Comparison of ENCODE assay signal across 25 cellular contexts in the genomic region with DNA sequence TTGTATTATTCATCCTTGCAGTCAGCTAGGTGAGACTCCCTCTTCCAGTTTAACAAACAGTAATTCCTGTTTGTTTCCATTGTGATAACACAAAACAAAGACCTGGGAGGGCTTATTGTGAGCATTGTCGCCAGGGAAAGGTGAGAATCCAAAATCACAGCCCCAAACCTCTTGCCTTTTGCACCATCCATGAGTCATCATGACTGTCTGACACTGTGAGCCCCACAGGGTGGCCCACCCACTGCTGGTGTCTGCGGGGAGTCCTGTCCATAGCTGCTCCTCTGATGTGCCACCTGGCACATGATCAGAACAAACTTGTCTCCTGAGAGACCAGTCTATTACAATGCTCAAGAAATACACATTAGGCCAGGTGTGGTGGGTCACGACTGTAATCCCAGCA. TPM values are rescaled to one million over a fixed set of nuclear protein-coding genes. Genes with fewer than 3 reads are reported as not detected.
DNase-seq lines count a peak whose midpoint lies in the region; ATAC-seq and TF ChIP-seq lines count a peak whose summit lies in the region.
"Had no signal": no experiment of that assay in that cellular context is flagged by ENCODE, and none has a peak within 500 bp of the region (broad histone marks: within the 10 kb centered on the region; RNA-seq: fewer than 3 reads in every experiment).

No MANE protein-coding gene starts in this region.

- H3K9ac ChIP-seq in mammary epithelial cell (ENCODE audit: insufficient read depth, low read length): no peak overlapping the region
- H3K9ac ChIP-seq in HUES48 (ENCODE audit: low read depth, low read length): no peak overlapping the region
- H3K9ac ChIP-seq: BLaER1 treated with 17β-estradiol and CSF1 and Interleukin-3, amounts not matched to agents 10 nM and 100 nM had no signal

- H3K36me3 ChIP-seq in mammary epithelial cell (ENCODE audit: insufficient read depth, low read length): no peaks in the 10 kb centered on the region
- H3K36me3 ChIP-seq in HUES48 (ENCODE audit: control insufficient read depth, insufficient read depth, low read length): no peaks in the 10 kb centered on the region
- H3K36me3 ChIP-seq: BLaER1 treated with 17β-estradiol and CSF1 and Interleukin-3, amounts not matched to agents 10 nM and 100 nM had no signal

- H3K4me1 ChIP-seq in mammary epithelial cell (ENCODE audit: insufficient read depth, low read length): peaks cover 16% of the 10 kb centered on the region
- no peaks in the 10 kb centered on the region for H3K4me1 ChIP-seq in HUES48 (ENCODE audit: control insufficient read depth, insufficient read depth, low read length)

- in situ Hi-C loops in mammary epithelial cell (cut with MboI; ENCODE audit: low sequenced_read_pairs in 2 of 2): no loop called here

- H3K36me3 Mint-ChIP-seq in MCF 10A (ENCODE audit: insufficient read depth, unreplicated experiment): no peaks in the 10 kb centered on the region
- H3K36me3 Mint-ChIP-seq in endothelial cell (ENCODE audit: low read depth, unreplicated experiment): no peaks in the 10 kb centered on the region
- no peaks in the 10 kb centered on the region for H3K36me3 Mint-ChIP-seq in stimulated activated effector memory CD8-positive, alpha-beta T cell treated with anti-CD3 and anti-CD28 coated beads, Interleukin-12 subunit alpha, Interleukin-12 subunit beta, amount 100 ng/mL, for 72 hours
- H3K36me3 Mint-ChIP-seq in effector memory CD8-positive, alpha-beta T cell (ENCODE audit: insufficient read depth): no peaks in the 10 kb centered on the region

- no peak overlapping the region for H3K4me2 ChIP-seq in mammary epithelial cell (ENCODE audit: insufficient read depth, low read depth, low read length)
- H3K4me2 ChIP-seq: BLaER1 treated with 17β-estradiol and CSF1 and Interleukin-3, amounts not matched to agents 10 nM and 100 nM had no signal

- no peaks in the 10 kb centered on the region for H3K9me3 ChIP-seq in mammary epithelial cell (replicated peaks; ENCODE audit: insufficient read depth, low read length)
- peaks cover 3% of the 10 kb centered on the region; the same call in 1 of the 2 replicates for H3K9me3 ChIP-seq in HUES48 (ENCODE audit: control insufficient read depth, insufficient read depth, low read length)
- H3K9me3 ChIP-seq: BLaER1 treated with 17β-estradiol and CSF1 and Interleukin-3, amounts not matched to agents 10 nM and 100 nM had no signal

- H4K20me1 ChIP-seq in mammary epithelial cell (ENCODE audit: insufficient read depth, low read length): no peaks in the 10 kb centered on the region
- H4K20me1 ChIP-seq: BLaER1 treated with 17β-estradiol and CSF1 and Interleukin-3, amounts not matched to agents 10 nM and 100 nM had no signal

- POLR2A ChIA-PET in MCF 10A (lab: Yijun Ruan, JAX): no interaction called here

- dilution Hi-C loops in mammary epithelial cell (cut with HindIII; ENCODE audit: low sequenced_read_pairs): no loop called here

- H3K27ac Mint-ChIP-seq in MCF 10A (ENCODE audit: low read depth, unreplicated experiment): no peak overlapping the region
- peak overlapping the region; percentile 75 for H3K27ac Mint-ChIP-seq in endothelial cell (ENCODE audit: unreplicated experiment)
- no peak overlapping the region for H3K27ac Mint-ChIP-seq in stimulated activated effector memory CD8-positive, alpha-beta T cell treated with anti-CD3 and anti-CD28 coated beads, Interleukin-12 subunit alpha, Interleukin-12 subunit beta, amount 100 ng/mL, for 72 hours
- no peak overlapping the region for H3K27ac Mint-ChIP-seq in effector memory CD8-positive, alpha-beta T cell
- H3K27ac Mint-ChIP-seq: CD4-positive, alpha-beta T cell; T-helper 17 cell had no signal

- H3K27me3 ChIP-seq in mammary epithelial cell (ENCODE audit: insufficient read depth, low read length) (peaks cover 3% of the 10 kb centered on the region), HUES48 (ENCODE audit: control insufficient read depth, insufficient read depth, low read length) (no peaks in the 10 kb centered on the region)
- H3K27me3 ChIP-seq: BLaER1 treated with 17β-estradiol and CSF1 and Interleukin-3, amounts not matched to agents 10 nM and 100 nM had no signal

- H3K9me3 Mint-ChIP-seq in MCF 10A (ENCODE audit: unreplicated experiment) (no peaks in the 10 kb centered on the region), endothelial cell (ENCODE audit: unreplicated experiment) (no peaks in the 10 kb centered on the region)
- H3K9me3 Mint-ChIP-seq in stimulated activated effector memory CD8-positive, alpha-beta T cell treated with anti-CD3 and anti-CD28 coated beads, Interleukin-12 subunit alpha, Interleukin-12 subunit beta, amount 100 ng/mL, for 72 hours: no peaks in the 10 kb centered on the region
- H3K9me3 Mint-ChIP-seq in effector memory CD8-positive, alpha-beta T cell: no peaks in the 10 kb centered on the region
- H3K9me3 Mint-ChIP-seq: CD4-positive, alpha-beta T cell had no signal

- intact Hi-C loops in MCF 10A (cut with micrococcal nuclease): no loop called here
- intact Hi-C loops in mammary epithelial cell (cut with micrococcal nuclease): no loop called here

- H2AFZ ChIP-seq in mammary epithelial cell (ENCODE audit: low read depth, low read length): no peak overlapping the region

- H3K27ac ChIP-seq in mammary epithelial cell (ENCODE audit: insufficient read depth, low read depth, low read length) (no peak overlapping the region), HUES48 (ENCODE audit: low read depth, low read length) (peak overlapping the region; percentile 71)
- H3K27ac ChIP-seq: BLaER1 treated with 17β-estradiol and CSF1 and Interleukin-3, amounts not matched to agents 10 nM and 100 nM had no signal

- DNase-seq in MCF 10A (ENCODE audit: unreplicated experiment) (peak; percentile 34), mammary epithelial cell (no peak), endothelial cell (ENCODE audit: low spot score) (no peak), NOMO-1 treated with DMSO at 0.1 percent for 48 hours (lab: John Stamatoyannopoulos, UW; ENCODE audit: unreplicated experiment) (no peak)
- DNase-seq in stimulated activated effector memory CD8-positive, alpha-beta T cell treated with anti-CD3 and anti-CD28 coated beads, Interleukin-12 subunit alpha, Interleukin-12 subunit beta, amount 100 ng/mL, for 72 hours (ENCODE audit: low spot score in 2 of 2): no peak
- no peak for DNase-seq in effector memory CD8-positive, alpha-beta T cell
- DNase-seq: AML-193; CD4-positive, alpha-beta T cell; DMS79; H7; Karpas-422; NCI-H1092 treated with DMSO at 0.1 percent for 48 hours; NCI-H1436; NCI-H187; NCI-H2081 treated with DMSO at 0.1 percent for 48 hours; NCI-H2171 treated with DMSO at 0.1 percent for 48 hours; NCI-H526 treated with DMSO at 0.1 percent for 48 hours; SIG-M5; T-helper 17 cell had no signal

- H3K27me3 Mint-ChIP-seq in MCF 10A (ENCODE audit: insufficient read depth, unreplicated experiment): no peaks in the 10 kb centered on the region
- peaks cover 4% of the 10 kb centered on the region for H3K27me3 Mint-ChIP-seq in endothelial cell (ENCODE audit: unreplicated experiment)
- H3K27me3 Mint-ChIP-seq in effector memory CD8-positive, alpha-beta T cell: peaks cover 10 to 74% of the 10 kb centered on the region in 2 donors

- peak; percentile 35 for ATAC-seq in stimulated activated effector memory CD8-positive, alpha-beta T cell treated with anti-CD3 and anti-CD28 coated beads, Interleukin-12 subunit alpha, Interleukin-12 subunit beta, amount 100 ng/mL, for 72 hours
- no peak for ATAC-seq in effector memory CD8-positive, alpha-beta T cell (replicated peaks)
- ATAC-seq in HG02973 (IDR thresholded peaks at IDR 0.05; ENCODE audit: unreplicated experiment): no peak
- ATAC-seq: HepG2, SK-N-SH treated with all-trans-retinoic acid at 6 μM for 48 hours, T-helper 17 cell had no signal

- CTCF ChIA-PET in MCF 10A (lab: Yijun Ruan, JAX): no interaction called here
- CTCF ChIA-PET in mammary epithelial cell (lab: Charles Lee; ENCODE audit: low non-redundant PET): no interaction called here

- no TSS peak for BruUV-seq in MCF 10A (replicated peaks; lab: Mats Ljungman, UMichigan)
- BruUV-seq in mammary epithelial cell (replicated peaks; lab: Mats Ljungman, UMichigan): no TSS peak

- no peaks in the 10 kb centered on the region for H3K79me2 ChIP-seq in mammary epithelial cell (ENCODE audit: insufficient read depth, low read length)

- no peak for TF ChIP-seq CTCF in MCF 10A (IDR thresholded peaks at IDR 0.05; ENCODE audit: unreplicated experiment)
- no peak for TF ChIP-seq CTCF in mammary epithelial cell (conservative IDR thresholded peaks at IDR 0.05 in 1 of 2, IDR thresholded peaks at IDR 0.05 in 1 of 2; ENCODE audit: extremely low read depth in 1 of 2, insufficient read depth in 1 of 2, low read depth in 1 of 2, low read length in 2 of 2)
- TF ChIP-seq CTCF in endothelial cell (IDR thresholded peaks at IDR 0.05; ENCODE audit: unreplicated experiment): no peak

- H3K4me3 Mint-ChIP-seq in MCF 10A (ENCODE audit: unreplicated experiment) (no peak overlapping the region), endothelial cell (ENCODE audit: unreplicated experiment) (no peak overlapping the region)
- H3K4me3 Mint-ChIP-seq in stimulated activated effector memory CD8-positive, alpha-beta T cell treated with anti-CD3 and anti-CD28 coated beads, Interleukin-12 subunit alpha, Interleukin-12 subunit beta, amount 100 ng/mL, for 72 hours: no peak overlapping the region
- no peak overlapping the region for H3K4me3 Mint-ChIP-seq in effector memory CD8-positive, alpha-beta T cell
- H3K4me3 Mint-ChIP-seq: CD4-positive, alpha-beta T cell; T-helper 17 cell had no signal

- no peak overlapping the region for H3K4me3 ChIP-seq in mammary epithelial cell (replicated peaks in 1 of 3; ENCODE audit: insufficient read depth in 1 of 3, low read depth in 2 of 3, low read length in 3 of 3)
- no peak overlapping the region for H3K4me3 ChIP-seq in HUES48 (ENCODE audit: low read depth, low read length)
- H3K4me3 ChIP-seq: BLaER1 treated with 17β-estradiol and CSF1 and Interleukin-3, amounts not matched to agents 10 nM and 100 nM had no signal

- H3K4me1 Mint-ChIP-seq in MCF 10A (ENCODE audit: insufficient read depth, unreplicated experiment): no peaks in the 10 kb centered on the region
- H3K4me1 Mint-ChIP-seq in endothelial cell (ENCODE audit: unreplicated experiment): peaks cover 31% of the 10 kb centered on the region
- H3K4me1 Mint-ChIP-seq in stimulated activated effector memory CD8-positive, alpha-beta T cell treated with anti-CD3 and anti-CD28 coated beads, Interleukin-12 subunit alpha, Interleukin-12 subunit beta, amount 100 ng/mL, for 72 hours: peaks cover 4% of the 10 kb centered on the region
- H3K4me1 Mint-ChIP-seq in effector memory CD8-positive, alpha-beta T cell (ENCODE audit: low read depth in 2 of 2): peaks cover 0 to 4% of the 10 kb centered on the region in 2 donors

- WGBS in mammary epithelial cell (ENCODE audit: low coverage, missing lambda C conversion rate): 61% methylated on average over 3 of the region's 3 CpGs

RNA-seq across cellular contexts. Expression of a gene that starts 33.7 kb away (rescaled TPM):
- total RNA-seq in MCF 10A (2022) (2.7 and 2.8 TPM in 2 replicates), mammary epithelial cell (1 to 10 TPM; 2.5 to 6.0 TPM), endothelial cell (ENCODE audit: unreplicated experiment) (18.3 TPM)
- 7.6 TPM for polyA plus RNA-seq in mammary epithelial cell
- polyA minus RNA-seq in mammary epithelial cell: 10.3 TPM
- total RNA-seq: HT-29 had no signal
- polyA plus RNA-seq: HepG2 had no signal
